Comparison of ENCODE assay signal across 28 cellular contexts in genomic region chr5:148491793-148492184, GRCh38.
DNase-seq lines count a peak whose midpoint lies in the region; ATAC-seq and TF ChIP-seq lines count a peak whose summit lies in the region.
"Had no signal": no experiment of that assay in that cellular context is flagged by ENCODE, and none has a peak within 500 bp of the region (broad histone marks: within the 10 kb centered on the region; RNA-seq: fewer than 3 reads in every experiment).

No MANE protein-coding gene starts in this region.

- H3K4me3 ChIP-seq in heart left ventricle, result no peak overlapping the region
- H3K4me3 ChIP-seq in NB4 (ENCODE audit: low read depth, low read length), result no peak overlapping the region
- no peak overlapping the region for H3K4me3 ChIP-seq in right atrium auricular region
- H3K4me3 ChIP-seq in right lobe of liver, result no peak overlapping the region
- H3K4me3 ChIP-seq: A549; BLaER1 treated with 17β-estradiol and CSF1 and Interleukin-3, amounts not matched to agents 10 nM and 100 nM; GM12878; GM23248; HAP-1 had no signal

- H3K4me1 ChIP-seq in heart left ventricle (peaks cover 0 to 14% (median 0%) of the 10 kb centered on the region in 12 donors), right atrium auricular region (peaks cover 0 to 24% of the 10 kb centered on the region in 2 donors), right lobe of liver (peaks cover 0 to 35% (median 3%) of the 10 kb centered on the region in 4 donors)
- H3K4me1 ChIP-seq: A549, HAP-1 had no signal

- H3K36me3 Mint-ChIP-seq in stimulated activated naive B cell treated with anti-CD40 and anti-IgM and Interleukin-4, amounts not matched to agents 10 μg/mL and 1 μg/mL and 100 μg/mL, for 72 hours, result no peaks in the 10 kb centered on the region
- H3K36me3 Mint-ChIP-seq: CD4-positive, alpha-beta memory T cell had no signal

- H3K4me3 Mint-ChIP-seq in stimulated activated naive B cell treated with anti-CD40 and anti-IgM and Interleukin-4, amounts not matched to agents 10 μg/mL and 1 μg/mL and 100 μg/mL, for 72 hours, result no peak overlapping the region
- H3K4me3 Mint-ChIP-seq: CD4-positive, alpha-beta memory T cell; HFFc6 had no signal

- no peaks in the 10 kb centered on the region for H3K9me3 Mint-ChIP-seq in stimulated activated naive B cell treated with anti-CD40 and anti-IgM and Interleukin-4, amounts not matched to agents 10 μg/mL and 1 μg/mL and 100 μg/mL, for 72 hours
- H3K9me3 Mint-ChIP-seq: CD4-positive, alpha-beta memory T cell; HFFc6 had no signal

- no peak overlapping the region for H3K27ac Mint-ChIP-seq in stimulated activated naive B cell treated with anti-CD40 and anti-IgM and Interleukin-4, amounts not matched to agents 10 μg/mL and 1 μg/mL and 100 μg/mL, for 72 hours
- H3K27ac Mint-ChIP-seq: CD4-positive, alpha-beta memory T cell; HFFc6 had no signal

- intact Hi-C loops in Right ventricle myocardium superior (cut with DNase I), result no loop called here
- intact Hi-C loops in heart left ventricle (cut with DNase I), result no loop called here
- intact Hi-C loops in right lobe of liver (cut with DNase I), result no loop called here

- no peaks in the 10 kb centered on the region for H3K9me3 ChIP-seq in heart left ventricle
- H3K9me3 ChIP-seq in right atrium auricular region, result no peaks in the 10 kb centered on the region
- H3K9me3 ChIP-seq in right lobe of liver, result no peaks in the 10 kb centered on the region
- H3K9me3 ChIP-seq: A549; BLaER1 treated with 17β-estradiol and CSF1 and Interleukin-3, amounts not matched to agents 10 nM and 100 nM; HAP-1 had no signal

- H3K27ac ChIP-seq in heart left ventricle (peak overlapping the region in 5 of 12 donors; percentile 11 to 50 (median 39)), right atrium auricular region (peak overlapping the region; percentile 31 to 75), right lobe of liver (peak overlapping the region in 1 of 3 donors; percentile 36)
- H3K27ac ChIP-seq: A549; BLaER1 treated with 17β-estradiol and CSF1 and Interleukin-3, amounts not matched to agents 10 nM and 100 nM; GM23248 had no signal

- TF ChIP-seq POLR2A in heart left ventricle (IDR thresholded peaks at IDR 0.05), result no peak
- TF ChIP-seq POLR2A in NB4 (IDR thresholded peaks at IDR 0.05; ENCODE audit: extremely low read depth, insufficient read length), result no peak
- TF ChIP-seq POLR2A in right lobe of liver (IDR thresholded peaks at IDR 0.05), result no peak

- H3K27me3 ChIP-seq in heart left ventricle, result no peaks in the 10 kb centered on the region
- H3K27me3 ChIP-seq in right atrium auricular region, result no peaks in the 10 kb centered on the region
- H3K27me3 ChIP-seq in right lobe of liver, result no peaks in the 10 kb centered on the region
- H3K27me3 ChIP-seq: BLaER1 treated with 17β-estradiol and CSF1 and Interleukin-3, amounts not matched to agents 10 nM and 100 nM had no signal

- ATAC-seq in Right ventricle myocardium superior (ENCODE audit: poor library complexity) (peak; percentile 46), heart left ventricle (no peak), right lobe of liver (peak; percentile 89 to 95 (median 92))
- no peak for ATAC-seq in stimulated activated naive B cell treated with anti-CD40 and anti-IgM and Interleukin-4, amounts not matched to agents 10 μg/mL and 1 μg/mL and 100 μg/mL, for 72 hours (replicated peaks)
- ATAC-seq: A549, GM12878 had no signal

- no peaks in the 10 kb centered on the region for H3K36me3 ChIP-seq in heart left ventricle
- no peaks in the 10 kb centered on the region for H3K36me3 ChIP-seq in right atrium auricular region
- no peaks in the 10 kb centered on the region for H3K36me3 ChIP-seq in right lobe of liver
- H3K36me3 ChIP-seq: BLaER1 treated with 17β-estradiol and CSF1 and Interleukin-3, amounts not matched to agents 10 nM and 100 nM; HAP-1 had no signal

- no peaks in the 10 kb centered on the region for H3K4me1 Mint-ChIP-seq in stimulated activated naive B cell treated with anti-CD40 and anti-IgM and Interleukin-4, amounts not matched to agents 10 μg/mL and 1 μg/mL and 100 μg/mL, for 72 hours
- H3K4me1 Mint-ChIP-seq: CD4-positive, alpha-beta memory T cell had no signal

- no peak for DNase-seq in Right ventricle myocardium superior
- no peak for DNase-seq in heart left ventricle
- DNase-seq in NB4 (ENCODE audit: low read depth), result peak; percentile 25
- DNase-seq in right atrium auricular region (ENCODE audit: low spot score), result no peak
- peak; percentile 58 to 81 (median 73) for DNase-seq in right lobe of liver
- DNase-seq in stimulated activated naive B cell treated with anti-CD40 and anti-IgM and Interleukin-4, amounts not matched to agents 10 μg/mL and 1 μg/mL and 100 μg/mL, for 72 hours, result no peak
- no peak for DNase-seq in kidney glomerular epithelial cell (lab: John Stamatoyannopoulos, UW)
- no peak for DNase-seq in pons (ENCODE audit: low spot score)
- DNase-seq: CD4-positive, alpha-beta memory T cell; COR-L47; DMS79; EL; GDM1; GM23248; HFFc6; Karpas-422; NCI-H1105; NCI-H1436 treated with DMSO at 0.1 percent for 48 hours; NCI-H1930; NCI-H446; NCI-H524 treated with DMSO at 0.1 percent for 48 hours; NCI-H774; RPMI8226; SHP77 treated with DMSO at 0.1 percent for 48 hours had no signal

- WGBS in heart left ventricle, 4 donors, result 62 to 78% (median 74%) methylated on average over 6 of the region's 6 CpGs
- 38% methylated on average over 6 of the region's 6 CpGs for WGBS in right lobe of liver (ENCODE audit: insufficient coverage, low coverage, low lambda C conversion rate, missing lambda C conversion rate)

- H3K27me3 Mint-ChIP-seq in stimulated activated naive B cell treated with anti-CD40 and anti-IgM and Interleukin-4, amounts not matched to agents 10 μg/mL and 1 μg/mL and 100 μg/mL, for 72 hours, result peaks cover 6 to 17% of the 10 kb centered on the region in 2 donors

- TF ChIP-seq CTCF in heart left ventricle (IDR thresholded peaks at IDR 0.05) (no peak), NB4 (IDR thresholded peaks at IDR 0.05; ENCODE audit: low read depth, low read length) (no peak), right atrium auricular region (IDR thresholded peaks at IDR 0.05) (no peak), right lobe of liver (IDR thresholded peaks at IDR 0.05) (no peak)

Comparison
In these comparisons a context has a peak if more than half of its experiments do, and no peak if none do; other contexts are left out.
1. ATAC-seq: peak in Right ventricle myocardium superior (single experiment) and right lobe of liver (4 of 4); none in heart left ventricle (0 of 4) and stimulated activated naive B cell treated with anti-CD40 and anti-IgM and Interleukin-4, amounts not matched to agents 10 μg/mL and 1 μg/mL and 100 μg/mL, for 72 hours (0 of 2).
2. DNase-seq: peak in NB4 (single experiment) and right lobe of liver (3 of 3); none in Right ventricle myocardium superior (single experiment), heart left ventricle (0 of 5), right atrium auricular region (single experiment), stimulated activated naive B cell treated with anti-CD40 and anti-IgM and Interleukin-4, amounts not matched to agents 10 μg/mL and 1 μg/mL and 100 μg/mL, for 72 hours (single experiment), kidney glomerular epithelial cell (single experiment) and pons (single experiment).